Comparison of ENCODE assay signal across 1 cellular context in the genomic region with DNA sequence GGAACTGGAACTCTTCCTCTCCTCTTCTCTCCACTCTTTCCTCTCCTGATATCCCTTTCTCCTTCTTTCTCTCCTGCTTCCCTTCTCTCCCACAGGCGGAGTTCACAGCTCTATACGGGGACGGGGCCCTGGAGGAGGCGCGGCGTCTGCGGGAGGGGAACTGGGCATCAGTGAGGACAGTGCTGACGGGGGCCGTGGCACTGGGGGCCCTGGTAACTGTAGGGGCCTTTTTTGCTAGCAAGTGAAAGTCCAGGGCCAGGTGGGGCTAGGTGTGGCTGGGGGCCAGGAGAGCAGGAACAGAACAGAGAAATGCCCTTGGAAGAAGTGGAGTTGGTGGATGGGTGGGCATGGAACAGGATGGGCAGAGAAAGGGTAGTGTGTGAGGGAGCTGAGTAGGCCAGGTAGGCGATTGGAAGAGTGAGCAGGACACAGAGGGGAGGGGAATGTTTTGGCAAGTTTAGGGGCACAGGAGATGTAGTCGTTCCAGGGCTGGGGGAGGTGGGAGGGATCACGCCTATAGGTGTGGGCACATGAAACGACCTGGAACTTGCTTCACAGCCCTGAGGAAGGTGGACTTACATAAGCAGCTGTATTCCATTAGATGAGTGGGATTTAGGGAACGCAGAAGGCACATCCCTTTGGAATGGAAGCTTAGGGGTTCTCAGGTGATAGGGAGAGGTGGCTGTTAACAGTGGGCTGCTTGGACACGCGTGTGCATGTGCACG.
TF ChIP-seq lines count a peak whose summit lies in the region.

No MANE protein-coding gene starts in this region.

TF ChIP-seq in neural cell, 6 proteins besides CTCF, POLR2A, EP300 and RAD21 (continued from another document):
- TF ChIP-seq, protein P1, sequence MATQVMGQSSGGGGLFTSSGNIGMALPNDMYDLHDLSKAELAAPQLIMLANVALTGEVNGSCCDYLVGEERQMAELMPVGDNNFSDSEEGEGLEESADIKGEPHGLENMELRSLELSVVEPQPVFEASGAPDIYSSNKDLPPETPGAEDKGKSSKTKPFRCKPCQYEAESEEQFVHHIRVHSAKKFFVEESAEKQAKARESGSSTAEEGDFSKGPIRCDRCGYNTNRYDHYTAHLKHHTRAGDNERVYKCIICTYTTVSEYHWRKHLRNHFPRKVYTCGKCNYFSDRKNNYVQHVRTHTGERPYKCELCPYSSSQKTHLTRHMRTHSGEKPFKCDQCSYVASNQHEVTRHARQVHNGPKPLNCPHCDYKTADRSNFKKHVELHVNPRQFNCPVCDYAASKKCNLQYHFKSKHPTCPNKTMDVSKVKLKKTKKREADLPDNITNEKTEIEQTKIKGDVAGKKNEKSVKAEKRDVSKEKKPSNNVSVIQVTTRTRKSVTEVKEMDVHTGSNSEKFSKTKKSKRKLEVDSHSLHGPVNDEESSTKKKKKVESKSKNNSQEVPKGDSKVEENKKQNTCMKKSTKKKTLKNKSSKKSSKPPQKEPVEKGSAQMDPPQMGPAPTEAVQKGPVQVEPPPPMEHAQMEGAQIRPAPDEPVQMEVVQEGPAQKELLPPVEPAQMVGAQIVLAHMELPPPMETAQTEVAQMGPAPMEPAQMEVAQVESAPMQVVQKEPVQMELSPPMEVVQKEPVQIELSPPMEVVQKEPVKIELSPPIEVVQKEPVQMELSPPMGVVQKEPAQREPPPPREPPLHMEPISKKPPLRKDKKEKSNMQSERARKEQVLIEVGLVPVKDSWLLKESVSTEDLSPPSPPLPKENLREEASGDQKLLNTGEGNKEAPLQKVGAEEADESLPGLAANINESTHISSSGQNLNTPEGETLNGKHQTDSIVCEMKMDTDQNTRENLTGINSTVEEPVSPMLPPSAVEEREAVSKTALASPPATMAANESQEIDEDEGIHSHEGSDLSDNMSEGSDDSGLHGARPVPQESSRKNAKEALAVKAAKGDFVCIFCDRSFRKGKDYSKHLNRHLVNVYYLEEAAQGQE (IDR thresholded peaks at IDR 0.05; ENCODE audit: borderline replicate concordance), result no peak
- TF ChIP-seq TAF1 (IDR thresholded peaks at IDR 0.05; ENCODE audit: low read depth), result no peak
